ENCODE assay signal across 36 cellular contexts in the genomic region with DNA sequence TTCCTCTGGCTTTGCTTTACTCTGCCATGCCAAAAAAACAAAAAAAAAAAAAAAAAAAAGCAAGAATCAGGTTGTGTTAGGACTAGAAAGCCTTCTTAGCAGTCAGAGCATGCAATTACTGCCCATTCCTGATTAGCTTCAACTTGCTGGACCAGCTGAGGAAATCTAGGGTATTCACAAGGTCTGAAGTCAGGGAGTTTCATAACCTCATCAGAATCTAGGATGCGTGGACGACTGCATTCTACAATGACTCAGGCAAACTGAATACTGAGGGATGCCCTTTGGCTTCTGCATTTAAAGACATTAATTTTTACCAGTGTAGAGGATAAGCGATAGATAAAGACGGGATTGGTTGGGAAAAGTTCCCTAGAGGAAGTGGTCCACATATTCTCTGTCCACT. TPM values are rescaled to one million over a fixed set of nuclear protein-coding genes. Genes with fewer than 3 reads are reported as not detected.
DNase-seq lines count a peak whose midpoint lies in the region; ATAC-seq, FAIRE-seq and TF ChIP-seq lines count a peak whose summit lies in the region.
"Had no signal": no experiment of that assay in that cellular context is flagged by ENCODE, and none has a peak within 500 bp of the region (broad histone marks: within the 10 kb centered on the region; RNA-seq: fewer than 3 reads in every experiment).

No MANE protein-coding gene starts in this region.

- H3K4me1 Mint-ChIP-seq in astrocyte (ENCODE audit: low read depth, unreplicated experiment) = peaks cover 3% of the 10 kb centered on the region
- H3K4me1 Mint-ChIP-seq: brain; nephron progenitor cell; stimulated activated memory B cell treated with anti-CD40 and anti-IgM and Interleukin-4, amounts not matched to agents 10 μg/mL and 1 μg/mL and 100 μg/mL, for 72 hours had no signal

- no peaks in the 10 kb centered on the region for H3K36me3 Mint-ChIP-seq in astrocyte (ENCODE audit: low read depth, unreplicated experiment)
- H3K36me3 Mint-ChIP-seq: brain; stimulated activated memory B cell treated with anti-CD40 and anti-IgM and Interleukin-4, amounts not matched to agents 10 μg/mL and 1 μg/mL and 100 μg/mL, for 72 hours had no signal

- H3K9me3 ChIP-seq in GM23248 (ENCODE audit: low read depth) (no peaks in the 10 kb centered on the region), astrocyte (ENCODE audit: insufficient read depth, low read depth, low read length) (no peaks in the 10 kb centered on the region)
- H3K9me3 ChIP-seq: Peyer's patch had no signal

- ATAC-seq in GM21619 (IDR thresholded peaks at IDR 0.05; ENCODE audit: unreplicated experiment) (no peak), GM21717 (IDR thresholded peaks at IDR 0.05; ENCODE audit: unreplicated experiment) (no peak)
- ATAC-seq: activated naive CD8-positive, alpha-beta T cell treated with anti-CD3 and anti-CD28 coated beads, Interleukin-2, amount 50 U/mL, for 24 hours; right cardiac atrium; stimulated activated memory B cell treated with anti-CD40 and anti-IgM and Interleukin-4, amounts not matched to agents 10 μg/mL and 1 μg/mL and 100 μg/mL, for 72 hours had no signal

- H3K4me3 ChIP-seq in GM23248 (no peak overlapping the region), astrocyte (ENCODE audit: insufficient read depth, low read depth, low read length) (no peak overlapping the region)
- H3K4me3 ChIP-seq: lung, Peyer's patch had no signal

- TF ChIP-seq CTCF in astrocyte (IDR thresholded peaks at IDR 0.05; ENCODE audit: insufficient read depth, low read depth, low read length) = no peak

- no peaks in the 10 kb centered on the region for H4K20me1 ChIP-seq in GM23248 (ENCODE audit: insufficient read depth)
- H4K20me1 ChIP-seq in astrocyte (ENCODE audit: insufficient read depth, low read length) = no peaks in the 10 kb centered on the region

- H2AFZ ChIP-seq in GM23248 = no peak overlapping the region
- no peak overlapping the region for H2AFZ ChIP-seq in astrocyte (ENCODE audit: low read depth, low read length)
- H2AFZ ChIP-seq: parathyroid adenoma had no signal

- peak overlapping the region; percentile 34 for H3K27ac Mint-ChIP-seq in astrocyte (ENCODE audit: unreplicated experiment)
- H3K27ac Mint-ChIP-seq: activated naive CD8-positive, alpha-beta T cell treated with anti-CD3 and anti-CD28 coated beads, Interleukin-2, amount 50 U/mL, for 24 hours; activated T-cell treated with anti-CD3 and anti-CD28 coated beads, Interleukin-2, amount 50 U/mL, for 24 hours; brain; nephron progenitor cell; stimulated activated memory B cell treated with anti-CD40 and anti-IgM and Interleukin-4, amounts not matched to agents 10 μg/mL and 1 μg/mL and 100 μg/mL, for 72 hours had no signal

- DNase-seq in GM23248 (peak; percentile 53), astrocyte (ENCODE audit: low read depth) (peak; percentile 59), fibroblast of gingiva (ENCODE audit: low read depth) (peak; percentile 45), kidney tubule cell (ENCODE audit: low spot score) (peak; percentile 52), NCI-H1092 treated with DMSO at 0.1 percent for 48 hours (lab: John Stamatoyannopoulos, UW) (no peak), hypothalamus (lab: John Stamatoyannopoulos, UW) (no peak)
- DNase-seq: activated CD4-positive, alpha-beta T cell treated with anti-CD3 and anti-CD28 coated beads for 48 hours; activated naive CD8-positive, alpha-beta T cell treated with anti-CD3 and anti-CD28 coated beads, Interleukin-2, amount 50 U/mL, for 24 hours; activated T-cell treated with anti-CD3 and anti-CD28 coated beads, Interleukin-2, amount 50 U/mL, for 24 hours; C1 segment of cervical spinal cord; effector CD4-positive, alpha-beta T cell; erythroblast; GOT3; NCI-H1105 treated with DMSO at 0.1 percent for 48 hours; NCI-H2029; NCI-H69; nephron progenitor cell; Peyer's patch; right cardiac atrium; stimulated activated CD4-positive, alpha-beta T cell treated with anti-CD3 and anti-CD28 coated beads, Interleukin-12 subunit alpha, Interleukin-12 subunit beta, amount 100 ng/mL, for 4 hours; stimulated activated CD4-positive, alpha-beta T cell treated with anti-CD3 and anti-CD28 coated beads, Interleukin-4, amount 100 ng/mL, for 4 hours; SW 1271; T1000; WERI-Rb-1 had no signal

- H3K27ac ChIP-seq in GM23248 (no peak overlapping the region), astrocyte (ENCODE audit: low read depth, low read length) (no peak overlapping the region)
- H3K27ac ChIP-seq: parathyroid adenoma, Peyer's patch, WERI-Rb-1 had no signal

- H3K9ac ChIP-seq in GM23248 = no peak overlapping the region
- no peak overlapping the region for H3K9ac ChIP-seq in astrocyte (ENCODE audit: low read length)
- H3K9ac ChIP-seq: parathyroid adenoma had no signal

- no peak for FAIRE-seq in astrocyte (lab: Jason Lieb, UNC)
- FAIRE-seq: colon, GM12891 had no signal

- H3K4me3 Mint-ChIP-seq in astrocyte (ENCODE audit: unreplicated experiment) = no peak overlapping the region
- H3K4me3 Mint-ChIP-seq: activated naive CD8-positive, alpha-beta T cell treated with anti-CD3 and anti-CD28 coated beads, Interleukin-2, amount 50 U/mL, for 24 hours; activated T-cell treated with anti-CD3 and anti-CD28 coated beads, Interleukin-2, amount 50 U/mL, for 24 hours; brain; nephron progenitor cell; stimulated activated memory B cell treated with anti-CD40 and anti-IgM and Interleukin-4, amounts not matched to agents 10 μg/mL and 1 μg/mL and 100 μg/mL, for 72 hours had no signal

- in situ Hi-C loops in GM23248 (cut with MboI) = no loop called here

- H3K9me2 ChIP-seq in GM23248 (ENCODE audit: insufficient read depth) = no peaks in the 10 kb centered on the region

- H3K27me3 Mint-ChIP-seq in astrocyte (ENCODE audit: low read depth, unreplicated experiment) = peaks cover 7% of the 10 kb centered on the region
- H3K27me3 Mint-ChIP-seq: brain; stimulated activated memory B cell treated with anti-CD40 and anti-IgM and Interleukin-4, amounts not matched to agents 10 μg/mL and 1 μg/mL and 100 μg/mL, for 72 hours had no signal

- H3K4me1 ChIP-seq in GM23248 (ENCODE audit: insufficient read depth) = peaks cover 19% of the 10 kb centered on the region
- H3K4me1 ChIP-seq in astrocyte (ENCODE audit: insufficient read depth, low read length) = peaks cover 8% of the 10 kb centered on the region
- H3K4me1 ChIP-seq: parathyroid adenoma, Peyer's patch had no signal

- H3K9me3 Mint-ChIP-seq in astrocyte (ENCODE audit: unreplicated experiment) = peaks cover 2% of the 10 kb centered on the region
- H3K9me3 Mint-ChIP-seq: activated naive CD8-positive, alpha-beta T cell treated with anti-CD3 and anti-CD28 coated beads, Interleukin-2, amount 50 U/mL, for 24 hours; activated T-cell treated with anti-CD3 and anti-CD28 coated beads, Interleukin-2, amount 50 U/mL, for 24 hours; nephron progenitor cell; stimulated activated memory B cell treated with anti-CD40 and anti-IgM and Interleukin-4, amounts not matched to agents 10 μg/mL and 1 μg/mL and 100 μg/mL, for 72 hours had no signal

- no peaks in the 10 kb centered on the region for H3K27me3 ChIP-seq in GM23248 (replicated peaks; ENCODE audit: insufficient read depth)
- H3K27me3 ChIP-seq in astrocyte (ENCODE audit: insufficient read depth, low read length) = no peaks in the 10 kb centered on the region
- H3K27me3 ChIP-seq: Peyer's patch had no signal

- no peaks in the 10 kb centered on the region for H3K79me2 ChIP-seq in GM23248 (ENCODE audit: insufficient read depth)
- no peaks in the 10 kb centered on the region for H3K79me2 ChIP-seq in astrocyte (ENCODE audit: insufficient read depth, low read length)
- H3K79me2 ChIP-seq: parathyroid adenoma had no signal

- no peaks in the 10 kb centered on the region for H3K36me3 ChIP-seq in GM23248 (ENCODE audit: low read depth)
- no peaks in the 10 kb centered on the region for H3K36me3 ChIP-seq in astrocyte (ENCODE audit: insufficient read depth, low read length)
- H3K36me3 ChIP-seq: Peyer's patch, WERI-Rb-1 had no signal

- H3F3A ChIP-seq in GM23248 (ENCODE audit: insufficient read depth) = peaks cover 8% of the 10 kb centered on the region

- H3K4me2 ChIP-seq in GM23248 (ENCODE audit: unreplicated experiment) (no peak overlapping the region), astrocyte (ENCODE audit: low read length) (no peak overlapping the region)

- WGBS in GM23248 (ENCODE audit: low coverage in 1 of 2, low lambda C conversion rate in 2 of 2, missing lambda C conversion rate in 2 of 2), 2 experiments = 88 to 90% methylated on average over 4 of the region's 4 CpGs

RNA-seq across cellular contexts. Expression of gene SHOC1, which starts 39.2 kb away (rescaled TPM):
- not detected in 2 replicates for total RNA-seq in GM23248 (2014; rRNA removed; shearing (Covaris generic))
- 0.09 and 0.11 TPM in 2 replicates for polyA plus RNA-seq in GM23248 (2016; fragmentation: Nextera tagmentation; extraction: Ambion mirVana)
- not detected in 2 replicates for total RNA-seq in astrocyte
- total RNA-seq: activated CD8-positive, alpha-beta memory T cell treated with anti-CD3 and anti-CD28 coated beads for 36 hours; kidney epithelial cell; Peyer's patch; right cardiac atrium; temporal lobe; urinary bladder had no signal
- polyA plus RNA-seq: right cardiac atrium had no signal

Comparison
In these comparisons a context has a peak if more than half of its experiments do, and no peak if none do; other contexts are left out.
1. DNase-seq: peak in GM23248 (single experiment), astrocyte (single experiment), fibroblast of gingiva (single experiment) and kidney tubule cell (single experiment); none in NCI-H1092 treated with DMSO at 0.1 percent for 48 hours (single experiment) and hypothalamus (0 of 51).